In the genomic region with DNA sequence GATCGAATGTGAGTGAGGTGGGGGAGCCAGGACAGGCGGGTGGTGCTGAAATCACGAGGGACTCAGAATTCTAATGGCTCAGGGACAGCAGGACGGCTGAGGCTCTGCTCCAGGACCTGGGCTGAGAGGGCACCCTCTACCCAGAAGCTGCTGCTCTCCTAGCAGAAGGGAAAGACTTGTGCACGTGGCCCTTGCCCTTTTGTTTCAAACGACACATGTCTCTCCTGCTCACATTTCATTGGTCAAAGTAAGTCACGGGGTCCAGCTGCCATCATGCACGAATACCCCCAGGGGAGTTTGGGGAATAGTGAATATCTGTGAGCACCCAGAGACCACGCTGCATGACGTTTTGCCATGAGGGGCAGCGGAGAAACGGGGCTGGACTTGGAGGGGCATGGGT, we compare ENCODE assay signal across 20 cellular contexts.
"Had no signal": no experiment of that assay in that cellular context is flagged by ENCODE, and none has a peak within 500 bp of the region (broad histone marks: within the 10 kb centered on the region; RNA-seq: fewer than 3 reads in every experiment).

No MANE protein-coding gene starts in this region.

- H3K9me3 Mint-ChIP-seq: activated CD4-positive, alpha-beta memory T cell treated with anti-CD3 and anti-CD28 coated beads for 36 hours; natural killer cell; T-helper 2 cell treated with Interferon-gamma antibody and Interleukin-4, amounts not matched to agents 5 μg/mL and 100 μg/mL, for 36 hours; type B pancreatic cell had no signal

- H3K36me3 ChIP-seq: esophagus squamous epithelium, lower lobe of right lung, stomach had no signal

- DNase-seq: activated CD4-positive, alpha-beta memory T cell treated with anti-CD3 and anti-CD28 coated beads for 36 hours; activated CD4-positive, alpha-beta T cell treated with anti-CD3 and anti-CD28 coated beads for 36 hours; activated CD8-positive, alpha-beta memory T cell treated with anti-CD3 and anti-CD28 coated beads, Interleukin-2, amount 10 ng/mL, durations not matched to agents 7 days and 5 days; cerebellar nuclear complex; effector CD4-positive, alpha-beta T cell; esophagus squamous epithelium; left colon; lower lobe of right lung; natural killer cell; stimulated activated CD4-positive, alpha-beta T cell treated with anti-CD3 and anti-CD28 coated beads, Interleukin-15, amount 100 ng/mL, for 24 hours; stimulated activated CD4-positive, alpha-beta T cell treated with anti-CD3 and anti-CD28 coated beads, Interleukin-2, amount 100 ng/mL, for 48 hours; stomach; testis had no signal

- H3K9me3 ChIP-seq: esophagus squamous epithelium, lower lobe of right lung, stomach, testis had no signal

- FAIRE-seq: bronchial epithelial cell, islet of Langerhans, TTC549 had no signal

- H3K27me3 Mint-ChIP-seq: activated CD4-positive, alpha-beta memory T cell treated with anti-CD3 and anti-CD28 coated beads for 36 hours; activated CD4-positive, alpha-beta T cell treated with anti-CD3 and anti-CD28 coated beads for 36 hours; activated CD8-positive, alpha-beta memory T cell treated with anti-CD3 and anti-CD28 coated beads, Interleukin-2, amount 10 ng/mL, durations not matched to agents 7 days and 5 days; activated naive CD8-positive, alpha-beta T cell; progenitor cell of endocrine pancreas; type B pancreatic cell had no signal

- H3K27me3 ChIP-seq: esophagus squamous epithelium, stomach, testis had no signal

- H3K4me3 ChIP-seq: esophagus squamous epithelium, lower lobe of right lung, stomach, testis had no signal

- ATAC-seq: activated CD4-positive, alpha-beta T cell treated with anti-CD3 and anti-CD28 coated beads for 36 hours; activated CD8-positive, alpha-beta memory T cell treated with anti-CD3 and anti-CD28 coated beads, Interleukin-2, amount 10 ng/mL, durations not matched to agents 7 days and 5 days; left colon; lower lobe of right lung; natural killer cell had no signal

- H3K27ac ChIP-seq: esophagus squamous epithelium, lower lobe of right lung, stomach, testis had no signal

- H3K4me1 ChIP-seq: lower lobe of right lung had no signal

- H3K27ac Mint-ChIP-seq: activated CD4-positive, alpha-beta memory T cell treated with anti-CD3 and anti-CD28 coated beads for 36 hours; activated CD4-positive, alpha-beta T cell treated with anti-CD3 and anti-CD28 coated beads for 36 hours; activated CD8-positive, alpha-beta memory T cell treated with anti-CD3 and anti-CD28 coated beads, Interleukin-2, amount 10 ng/mL, durations not matched to agents 7 days and 5 days; activated naive CD8-positive, alpha-beta T cell; natural killer cell; progenitor cell of endocrine pancreas; T-helper 2 cell treated with Interferon-gamma antibody and Interleukin-4, amounts not matched to agents 5 μg/mL and 100 μg/mL, for 36 hours; type B pancreatic cell had no signal

- H3K4me3 Mint-ChIP-seq: activated CD4-positive, alpha-beta memory T cell treated with anti-CD3 and anti-CD28 coated beads for 36 hours; activated CD4-positive, alpha-beta T cell treated with anti-CD3 and anti-CD28 coated beads for 36 hours; activated CD8-positive, alpha-beta memory T cell treated with anti-CD3 and anti-CD28 coated beads, Interleukin-2, amount 10 ng/mL, durations not matched to agents 7 days and 5 days; activated naive CD8-positive, alpha-beta T cell; natural killer cell; T-helper 2 cell treated with Interferon-gamma antibody and Interleukin-4, amounts not matched to agents 5 μg/mL and 100 μg/mL, for 36 hours; type B pancreatic cell had no signal

- H3K4me1 Mint-ChIP-seq: activated CD4-positive, alpha-beta T cell treated with anti-CD3 and anti-CD28 coated beads for 36 hours; activated CD8-positive, alpha-beta memory T cell treated with anti-CD3 and anti-CD28 coated beads, Interleukin-2, amount 10 ng/mL, durations not matched to agents 7 days and 5 days; natural killer cell had no signal

- H3K36me3 Mint-ChIP-seq: activated CD4-positive, alpha-beta memory T cell treated with anti-CD3 and anti-CD28 coated beads for 36 hours; activated CD8-positive, alpha-beta memory T cell treated with anti-CD3 and anti-CD28 coated beads, Interleukin-2, amount 10 ng/mL, durations not matched to agents 7 days and 5 days; activated naive CD8-positive, alpha-beta T cell; natural killer cell; type B pancreatic cell had no signal
